In the genomic region with DNA sequence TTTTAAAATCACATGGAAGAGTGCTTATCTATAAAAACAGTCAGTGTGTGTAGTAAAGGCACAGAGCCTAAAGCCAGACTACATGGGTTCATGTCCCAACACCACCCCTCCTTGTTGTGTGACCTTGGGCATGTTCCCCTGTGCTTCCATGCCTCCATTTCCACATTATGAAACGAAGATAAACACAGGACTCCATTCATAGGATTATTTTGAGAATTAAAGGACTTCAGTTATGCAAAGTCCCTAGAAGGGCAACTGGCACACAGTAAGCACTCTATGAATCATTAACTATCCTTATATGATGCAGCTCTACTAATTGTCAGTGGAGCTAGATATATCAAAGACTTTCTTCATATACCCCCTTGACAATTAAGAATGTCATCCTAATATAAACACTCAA, we compare ENCODE assay signal across 20 cellular contexts. TPM values are rescaled to one million over a fixed set of nuclear protein-coding genes. Genes with fewer than 3 reads are reported as not detected.
"Had no signal": no experiment of that assay in that cellular context is flagged by ENCODE, and none has a peak within 500 bp of the region (broad histone marks: within the 10 kb centered on the region; RNA-seq: fewer than 3 reads in every experiment).

No MANE protein-coding gene starts in this region.

- H3K27me3 Mint-ChIP-seq: activated CD4-positive, alpha-beta T cell treated with anti-CD3 and anti-CD28 coated beads for 36 hours; activated CD8-positive, alpha-beta T cell treated with anti-CD3 and anti-CD28 coated beads for 36 hours; stimulated activated memory B cell treated with anti-CD40 and anti-IgM and Interleukin-4, amounts not matched to agents 10 μg/mL and 1 μg/mL and 100 μg/mL, for 72 hours had no signal

- H3K4me1 ChIP-seq: heart left ventricle, lower lobe of right lung, pancreas had no signal

- H3K4me3 Mint-ChIP-seq: activated CD4-positive, alpha-beta T cell treated with anti-CD3 and anti-CD28 coated beads for 36 hours; activated CD8-positive, alpha-beta T cell treated with anti-CD3 and anti-CD28 coated beads for 36 hours; activated naive CD8-positive, alpha-beta T cell treated with anti-CD3 and anti-CD28 coated beads, Interleukin-2, amount 10 ng/mL, durations not matched to agents 7 days and 5 days; immature natural killer cell; mesothelial cell of epicardium; neural crest cell; stimulated activated memory B cell treated with anti-CD40 and anti-IgM and Interleukin-4, amounts not matched to agents 10 μg/mL and 1 μg/mL and 100 μg/mL, for 72 hours; T-helper 1 cell treated with Interleukin-12 subunit alpha and Interleukin-12 subunit beta and Interleukin-4 antibody, amounts not matched to agents 30 μg/mL and 1 μg/mL, for 36 hours had no signal

- H3K4me1 Mint-ChIP-seq: mesothelial cell of epicardium had no signal

- H3K27ac ChIP-seq: brain microvascular endothelial cell, gastrocnemius medialis, heart left ventricle, lower lobe of right lung, pancreas, thyroid gland, WERI-Rb-1 had no signal

- DNase-seq: activated CD4-positive, alpha-beta T cell treated with anti-CD3 and anti-CD28 coated beads for 36 hours; activated CD8-positive, alpha-beta T cell treated with anti-CD3 and anti-CD28 coated beads for 36 hours; activated naive CD8-positive, alpha-beta T cell treated with anti-CD3 and anti-CD28 coated beads, Interleukin-2, amount 10 ng/mL, durations not matched to agents 7 days and 5 days; activated T-cell treated with anti-CD3 and anti-CD28 coated beads, Interleukin-2, amount 50 U/mL, for 48 hours; anterior cingulate cortex; brain microvascular endothelial cell; cortex of kidney; effector CD4-positive, alpha-beta T cell; gastrocnemius medialis; heart left ventricle; immature natural killer cell; lower lobe of right lung; pancreas; thyroid gland; WERI-Rb-1 had no signal

- H3K36me3 Mint-ChIP-seq: mesothelial cell of epicardium had no signal

- H3K27me3 ChIP-seq: brain microvascular endothelial cell, gastrocnemius medialis, heart left ventricle, pancreas, thyroid gland had no signal

- H3K4me3 ChIP-seq: gastrocnemius medialis, heart left ventricle, lower lobe of right lung, pancreas, thyroid gland had no signal

- H3K27ac Mint-ChIP-seq: activated CD8-positive, alpha-beta T cell treated with anti-CD3 and anti-CD28 coated beads for 36 hours; activated naive CD8-positive, alpha-beta T cell treated with anti-CD3 and anti-CD28 coated beads, Interleukin-2, amount 10 ng/mL, durations not matched to agents 7 days and 5 days; immature natural killer cell; mesothelial cell of epicardium; stimulated activated memory B cell treated with anti-CD40 and anti-IgM and Interleukin-4, amounts not matched to agents 10 μg/mL and 1 μg/mL and 100 μg/mL, for 72 hours; T-helper 1 cell treated with Interleukin-12 subunit alpha and Interleukin-12 subunit beta and Interleukin-4 antibody, amounts not matched to agents 30 μg/mL and 1 μg/mL, for 36 hours had no signal

- H3K9me3 Mint-ChIP-seq: activated CD8-positive, alpha-beta T cell treated with anti-CD3 and anti-CD28 coated beads for 36 hours; activated naive CD8-positive, alpha-beta T cell treated with anti-CD3 and anti-CD28 coated beads, Interleukin-2, amount 10 ng/mL, durations not matched to agents 7 days and 5 days; immature natural killer cell; stimulated activated memory B cell treated with anti-CD40 and anti-IgM and Interleukin-4, amounts not matched to agents 10 μg/mL and 1 μg/mL and 100 μg/mL, for 72 hours; T-helper 1 cell treated with Interleukin-12 subunit alpha and Interleukin-12 subunit beta and Interleukin-4 antibody, amounts not matched to agents 30 μg/mL and 1 μg/mL, for 36 hours had no signal

- H3K36me3 ChIP-seq: brain microvascular endothelial cell, gastrocnemius medialis, heart left ventricle, lower lobe of right lung, pancreas, thyroid gland, WERI-Rb-1 had no signal

- H3K9me3 ChIP-seq: gastrocnemius medialis, heart left ventricle, lower lobe of right lung, pancreas, thyroid gland had no signal

- ATAC-seq: activated CD4-positive, alpha-beta T cell treated with anti-CD3 and anti-CD28 coated beads for 36 hours; activated CD8-positive, alpha-beta T cell treated with anti-CD3 and anti-CD28 coated beads for 36 hours; gastrocnemius medialis; heart left ventricle; lower lobe of right lung; pancreas; stimulated activated memory B cell treated with anti-CD40 and anti-IgM and Interleukin-4, amounts not matched to agents 10 μg/mL and 1 μg/mL and 100 μg/mL, for 72 hours had no signal

RNA-seq across cellular contexts. Expression of gene IFNG-AS1, which starts 17.8 kb away (rescaled TPM):
- total RNA-seq: fibroblast of lung, gastrocnemius medialis, lower lobe of right lung, mesothelial cell of epicardium, neural crest cell had no signal
